14 cellular contexts compared by ENCODE assay signal in the genomic region with DNA sequence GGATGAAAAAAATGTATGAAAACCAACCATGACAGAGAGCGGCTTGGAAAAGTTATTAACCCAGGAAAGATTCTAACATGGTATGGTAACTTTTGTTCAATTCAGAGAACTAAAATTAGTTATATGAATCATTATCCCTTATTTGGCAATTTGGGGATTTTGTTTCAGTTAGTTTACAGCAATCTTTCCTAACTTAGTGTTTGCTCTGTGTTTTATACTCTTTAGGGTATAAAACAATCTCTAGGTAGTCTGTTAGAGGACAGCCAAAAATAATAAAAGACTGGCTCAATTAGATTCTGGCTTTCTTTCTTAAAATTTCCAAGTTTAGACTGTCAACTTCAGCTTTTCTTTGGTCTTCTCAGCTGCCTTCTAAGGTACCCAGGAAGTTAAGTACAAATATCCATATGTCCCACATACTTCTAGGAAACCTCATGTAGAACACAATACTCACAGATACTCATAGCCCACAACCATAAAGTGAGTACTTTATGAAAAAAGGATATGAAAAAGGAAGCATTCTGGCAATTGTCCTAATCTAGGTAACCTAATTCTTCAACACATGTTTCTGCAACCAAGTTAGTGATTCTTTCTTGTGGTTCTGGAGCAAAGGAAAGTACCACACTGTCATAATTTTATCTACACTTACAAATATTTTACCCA.
DNase-seq lines count a peak whose midpoint lies in the region; ATAC-seq and TF ChIP-seq lines count a peak whose summit lies in the region.
"Had no signal": no experiment of that assay in that cellular context is flagged by ENCODE, and none has a peak within 500 bp of the region (broad histone marks: within the 10 kb centered on the region; RNA-seq: fewer than 3 reads in every experiment).

No MANE protein-coding gene starts in this region.

- no peaks in the 10 kb centered on the region for H3K27me3 ChIP-seq in left ventricle myocardium inferior (ENCODE audit: low read depth)
- H3K27me3 ChIP-seq in adrenal gland, result no peaks in the 10 kb centered on the region

- intact Hi-C loops in left ventricle myocardium inferior (cut with micrococcal nuclease) (no loop called here), left ventricle myocardium superior (cut with micrococcal nuclease) (no loop called here), left colon (cut with DNase I, micrococcal nuclease) (no loop called here), adrenal gland (cut with DNase I) (no loop called here)

- H3K4me3 ChIP-seq in left ventricle myocardium inferior, result no peak overlapping the region
- no peak overlapping the region for H3K4me3 ChIP-seq in adrenal gland

- WGBS in adrenal gland, 4 donors, result 95 to 100% (median 97%) methylated on average over 1 of the region's 1 CpG

- H3K4me1 ChIP-seq in left ventricle myocardium inferior (peaks cover 18% of the 10 kb centered on the region), adrenal gland (replicated peaks in 1 of 2) (peaks cover 0 to 22% of the 10 kb centered on the region in 2 donors)

- no peaks in the 10 kb centered on the region for H3K9me3 ChIP-seq in left ventricle myocardium inferior (replicated peaks)
- no peaks in the 10 kb centered on the region for H3K9me3 ChIP-seq in adrenal gland (replicated peaks in 1 of 3)

- no peak for DNase-seq in left ventricle myocardium inferior
- DNase-seq in left ventricle myocardium superior, result no peak
- DNase-seq in dedifferentiated amniotic fluid mesenchymal stem cell (ENCODE audit: extremely low spot score), result peak; percentile 26
- no peak for DNase-seq in NK-92 (lab: John Stamatoyannopoulos, UW; ENCODE audit: unreplicated experiment)
- DNase-seq in left colon, result no peak
- no peak for DNase-seq in NCI-H1092 treated with DMSO at 0.1 percent for 48 hours (lab: John Stamatoyannopoulos, UW)
- no peak for DNase-seq in adrenal gland
- DNase-seq: activated CD4-positive, alpha-beta T cell treated with anti-CD3 and anti-CD28 coated beads for 1 hour; activated naive CD4-positive, alpha-beta T cell treated with Interleukin-2 at 50 U/mL for 16 hours; endodermal cell; immature natural killer cell; NCI-H1930; occipital lobe had no signal

- H3K27ac ChIP-seq in left ventricle myocardium inferior (replicated peaks) (peak overlapping the region; percentile 27), adrenal gland (peak overlapping the region in 2 of 5 donors; percentile 45 to 59)

- TF ChIP-seq CTCF in left ventricle myocardium inferior (IDR thresholded peaks at IDR 0.05; ENCODE audit: borderline replicate concordance) (no peak), adrenal gland (IDR thresholded peaks at IDR 0.05) (no peak)

- no peaks in the 10 kb centered on the region for H3K36me3 ChIP-seq in left ventricle myocardium inferior
- H3K36me3 ChIP-seq in adrenal gland (replicated peaks in 1 of 2), result no peaks in the 10 kb centered on the region

- no peak for TF ChIP-seq POLR2A in adrenal gland (IDR thresholded peaks at IDR 0.05)

- ATAC-seq in left ventricle myocardium superior (no peak), HG03039 (IDR thresholded peaks at IDR 0.05; ENCODE audit: unreplicated experiment) (peak; percentile 18), left colon (no peak)
